In genomic region chr7:120987683-120988590, GRCh38 we compare ENCODE assay signal across 8 cellular contexts. TPM values are rescaled to one million over a fixed set of nuclear protein-coding genes. Genes with fewer than 3 reads are reported as not detected.
DNase-seq lines count a peak whose midpoint lies in the region; ATAC-seq and FAIRE-seq lines count a peak whose summit lies in the region.

No MANE protein-coding gene starts in this region.

- no peaks in the 10 kb centered on the region for H3K36me3 ChIP-seq in mesodermal cell (ENCODE audit: control insufficient read depth, insufficient read depth, low read length)

- FAIRE-seq in endometrium (lab: Jason Lieb, UNC) = peak; percentile 8

- DNase-seq in CMK (ENCODE audit: low read depth) = peak; percentile 85
- DNase-seq in HPDE6-E6E7 (ENCODE audit: extremely low spot score) = peak; percentile 75
- peak; percentile 50 to 57 for DNase-seq in NOMO-1 (lab: John Stamatoyannopoulos, UW; ENCODE audit: unreplicated experiment in 2 of 2)
- DNase-seq in activated CD8-positive, alpha-beta memory T cell treated with anti-CD3 and anti-CD28 coated beads, Interleukin-2, amount 50 U/mL, for 1 hour (ENCODE audit: extremely low read depth) = peak; percentile 63
- peak; percentile 70 for DNase-seq in stimulated activated CD8-positive, alpha-beta memory T cell treated with anti-CD3 and anti-CD28 coated beads, Interleukin-15, amount 100 ng/mL, for 1 hour (ENCODE audit: low read depth)

- peaks cover 6% of the 10 kb centered on the region for H3K4me1 ChIP-seq in mesodermal cell (ENCODE audit: control insufficient read depth, insufficient read depth, low read length, poor library complexity, severe bottlenecking)

- ATAC-seq in GM19468 (IDR thresholded peaks at IDR 0.05; ENCODE audit: extremely low read depth, unreplicated experiment) = peak; percentile 97

- 30 to 41% methylated on average over 9 of the region's 12 CpGs for WGBS in mesodermal cell (ENCODE audit: insufficient coverage in 2 of 2), 2 experiments

- no peak overlapping the region for H3K27ac ChIP-seq in mesodermal cell (ENCODE audit: low read depth, low read length, severe bottlenecking)

- no peaks in the 10 kb centered on the region for H3K9me3 ChIP-seq in mesodermal cell (ENCODE audit: control insufficient read depth, low read length)

- peak overlapping the region; percentile 21 for H3K4me3 ChIP-seq in mesodermal cell (ENCODE audit: extremely low read depth, insufficient read depth, low read length, poor library complexity, severe bottlenecking)

RNA-seq across cellular contexts. Expression of gene CPED1, which starts 0.6 kb away (rescaled TPM):
- polyA plus RNA-seq in mesodermal cell (2013, experiment 1 of 2) = 17.2 TPM
- 18.7 TPM for polyA plus RNA-seq in mesodermal cell (2013, experiment 2 of 2)

RNA-seq across cellular contexts. Expression of gene ING3, which starts 37.4 kb away (rescaled TPM):
- 13.3 TPM for polyA plus RNA-seq in mesodermal cell (2013, experiment 1 of 2)
- polyA plus RNA-seq in mesodermal cell (2013, experiment 2 of 2) = 14.1 TPM
